In the genomic region with DNA sequence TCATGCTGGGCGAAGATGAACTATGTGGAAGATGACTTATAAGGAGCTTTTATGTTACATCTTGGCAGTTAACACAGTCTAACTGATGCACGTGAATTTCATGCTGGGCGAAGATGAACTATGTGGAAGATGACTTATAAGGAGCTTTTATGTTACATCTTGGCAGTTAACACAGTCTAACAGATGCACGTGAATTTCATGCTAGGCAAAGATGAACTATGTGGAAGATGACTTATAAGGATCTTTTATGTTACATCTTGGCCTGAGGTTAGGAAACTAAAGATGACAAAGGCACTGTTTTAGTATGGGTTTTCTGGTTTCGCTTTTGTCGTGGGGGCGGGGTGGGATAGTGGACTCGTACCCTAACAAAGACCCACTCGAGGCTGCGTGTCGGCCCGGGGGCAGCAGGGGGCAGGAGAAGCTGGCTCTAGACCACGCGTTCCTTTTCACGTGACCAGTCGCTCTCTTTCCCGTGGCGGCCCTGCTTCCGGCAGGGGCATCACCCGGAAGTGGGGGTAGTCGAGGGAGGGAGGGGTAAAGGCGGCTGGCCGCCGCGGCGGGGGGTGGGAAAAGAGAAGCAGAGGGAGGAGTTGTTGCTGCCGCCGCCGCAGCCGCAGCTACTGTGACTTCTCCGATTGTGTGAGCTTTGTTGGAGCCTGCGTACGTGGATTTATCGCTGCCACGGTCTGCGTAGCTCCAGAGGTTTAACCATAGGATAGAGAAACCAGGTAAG, we compare ENCODE assay signal across 1 cellular context.
TF ChIP-seq lines count a peak whose summit lies in the region.

A gene (plus strand): TSS at position 586 of the 733 bp plus-strand sequence. CDS start 60,949 bp downstream, outside the sequence.

TF ChIP-seq in A549, 52 proteins besides CTCF, POLR2A, EP300 and RAD21 (continued from another document):
- TF ChIP-seq ZSCAN20 (CRISPR knock-in tag; IDR thresholded peaks at IDR 0.05) = no peak
- TF ChIP-seq GATA3 (IDR thresholded peaks at IDR 0.05; ENCODE audit: borderline replicate concordance) = no peak
- no peak for TF ChIP-seq TFCP2L1 (CRISPR knock-in tag; IDR thresholded peaks at IDR 0.05)
- no peak for TF ChIP-seq HOXB5 (CRISPR knock-in tag; IDR thresholded peaks at IDR 0.05)
- TF ChIP-seq NFE2L2 (conservative IDR thresholded peaks at IDR 0.05; ENCODE audit: low read length) = no peak
- TF ChIP-seq FOSB (CRISPR knock-in tag; IDR thresholded peaks at IDR 0.05) = no peak
- TF ChIP-seq SMC3 (IDR thresholded peaks at IDR 0.05) = peak; percentile 89
- TF ChIP-seq NR3C1 (IDR thresholded peaks at IDR 0.05) = no peak
- TF ChIP-seq ZNF302 (CRISPR knock-in tag; IDR thresholded peaks at IDR 0.05) = no peak
- no peak for TF ChIP-seq JUNB (IDR thresholded peaks at IDR 0.05)
- no peak for TF ChIP-seq RFX5 (IDR thresholded peaks at IDR 0.05)
- no peak for TF ChIP-seq CHD4 (IDR thresholded peaks at IDR 0.05; ENCODE audit: borderline replicate concordance)
- no peak for TF ChIP-seq FOXS1 (CRISPR knock-in tag; IDR thresholded peaks at IDR 0.05)
- TF ChIP-seq, protein P1, sequence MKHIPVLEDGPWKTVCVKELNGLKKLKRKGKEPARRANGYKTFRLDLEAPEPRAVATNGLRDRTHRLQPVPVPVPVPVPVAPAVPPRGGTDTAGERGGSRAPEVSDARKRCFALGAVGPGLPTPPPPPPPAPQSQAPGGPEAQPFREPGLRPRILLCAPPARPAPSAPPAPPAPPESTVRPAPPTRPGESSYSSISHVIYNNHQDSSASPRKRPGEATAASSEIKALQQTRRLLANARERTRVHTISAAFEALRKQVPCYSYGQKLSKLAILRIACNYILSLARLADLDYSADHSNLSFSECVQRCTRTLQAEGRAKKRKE (CRISPR knock-in tag; IDR thresholded peaks at IDR 0.05; ENCODE audit: low read depth) = no peak
- no peak for TF ChIP-seq PHF8 (IDR thresholded peaks at IDR 0.05; ENCODE audit: borderline replicate concordance, low read depth)
- no peak for TF ChIP-seq KDM1A (IDR thresholded peaks at IDR 0.05; ENCODE audit: low read depth)
- TF ChIP-seq, protein P2, sequence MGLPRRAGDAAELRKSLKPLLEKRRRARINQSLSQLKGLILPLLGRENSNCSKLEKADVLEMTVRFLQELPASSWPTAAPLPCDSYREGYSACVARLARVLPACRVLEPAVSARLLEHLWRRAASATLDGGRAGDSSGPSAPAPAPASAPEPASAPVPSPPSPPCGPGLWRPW (IDR thresholded peaks at IDR 0.05) = no peak
- TF ChIP-seq POLR2AphosphoS2 (conservative IDR thresholded peaks at IDR 0.05; ENCODE audit: low read length) = no peak
- peak; percentile 67 for TF ChIP-seq BHLHE40 (IDR thresholded peaks at IDR 0.05; ENCODE audit: low read depth, low read length)
- TF ChIP-seq, protein P3, sequence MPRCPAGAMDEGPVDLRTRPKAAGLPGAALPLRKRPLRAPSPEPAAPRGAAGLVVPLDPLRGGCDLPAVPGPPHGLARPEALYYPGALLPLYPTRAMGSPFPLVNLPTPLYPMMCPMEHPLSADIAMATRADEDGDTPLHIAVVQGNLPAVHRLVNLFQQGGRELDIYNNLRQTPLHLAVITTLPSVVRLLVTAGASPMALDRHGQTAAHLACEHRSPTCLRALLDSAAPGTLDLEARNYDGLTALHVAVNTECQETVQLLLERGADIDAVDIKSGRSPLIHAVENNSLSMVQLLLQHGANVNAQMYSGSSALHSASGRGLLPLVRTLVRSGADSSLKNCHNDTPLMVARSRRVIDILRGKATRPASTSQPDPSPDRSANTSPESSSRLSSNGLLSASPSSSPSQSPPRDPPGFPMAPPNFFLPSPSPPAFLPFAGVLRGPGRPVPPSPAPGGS (IDR thresholded peaks at IDR 0.05) = no peak
- no peak for TF ChIP-seq RARB (CRISPR knock-in tag; IDR thresholded peaks at IDR 0.05)
- TF ChIP-seq, protein P4, sequence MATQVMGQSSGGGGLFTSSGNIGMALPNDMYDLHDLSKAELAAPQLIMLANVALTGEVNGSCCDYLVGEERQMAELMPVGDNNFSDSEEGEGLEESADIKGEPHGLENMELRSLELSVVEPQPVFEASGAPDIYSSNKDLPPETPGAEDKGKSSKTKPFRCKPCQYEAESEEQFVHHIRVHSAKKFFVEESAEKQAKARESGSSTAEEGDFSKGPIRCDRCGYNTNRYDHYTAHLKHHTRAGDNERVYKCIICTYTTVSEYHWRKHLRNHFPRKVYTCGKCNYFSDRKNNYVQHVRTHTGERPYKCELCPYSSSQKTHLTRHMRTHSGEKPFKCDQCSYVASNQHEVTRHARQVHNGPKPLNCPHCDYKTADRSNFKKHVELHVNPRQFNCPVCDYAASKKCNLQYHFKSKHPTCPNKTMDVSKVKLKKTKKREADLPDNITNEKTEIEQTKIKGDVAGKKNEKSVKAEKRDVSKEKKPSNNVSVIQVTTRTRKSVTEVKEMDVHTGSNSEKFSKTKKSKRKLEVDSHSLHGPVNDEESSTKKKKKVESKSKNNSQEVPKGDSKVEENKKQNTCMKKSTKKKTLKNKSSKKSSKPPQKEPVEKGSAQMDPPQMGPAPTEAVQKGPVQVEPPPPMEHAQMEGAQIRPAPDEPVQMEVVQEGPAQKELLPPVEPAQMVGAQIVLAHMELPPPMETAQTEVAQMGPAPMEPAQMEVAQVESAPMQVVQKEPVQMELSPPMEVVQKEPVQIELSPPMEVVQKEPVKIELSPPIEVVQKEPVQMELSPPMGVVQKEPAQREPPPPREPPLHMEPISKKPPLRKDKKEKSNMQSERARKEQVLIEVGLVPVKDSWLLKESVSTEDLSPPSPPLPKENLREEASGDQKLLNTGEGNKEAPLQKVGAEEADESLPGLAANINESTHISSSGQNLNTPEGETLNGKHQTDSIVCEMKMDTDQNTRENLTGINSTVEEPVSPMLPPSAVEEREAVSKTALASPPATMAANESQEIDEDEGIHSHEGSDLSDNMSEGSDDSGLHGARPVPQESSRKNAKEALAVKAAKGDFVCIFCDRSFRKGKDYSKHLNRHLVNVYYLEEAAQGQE (IDR thresholded peaks at IDR 0.05) = no peak
- TF ChIP-seq ZC3H11A (IDR thresholded peaks at IDR 0.05) = no peak
- TF ChIP-seq JUN (IDR thresholded peaks at IDR 0.05) = peak in 1 of 2 experiments; percentile 59; a peak in 1 of 5 replicates
- TF ChIP-seq, protein P5, sequence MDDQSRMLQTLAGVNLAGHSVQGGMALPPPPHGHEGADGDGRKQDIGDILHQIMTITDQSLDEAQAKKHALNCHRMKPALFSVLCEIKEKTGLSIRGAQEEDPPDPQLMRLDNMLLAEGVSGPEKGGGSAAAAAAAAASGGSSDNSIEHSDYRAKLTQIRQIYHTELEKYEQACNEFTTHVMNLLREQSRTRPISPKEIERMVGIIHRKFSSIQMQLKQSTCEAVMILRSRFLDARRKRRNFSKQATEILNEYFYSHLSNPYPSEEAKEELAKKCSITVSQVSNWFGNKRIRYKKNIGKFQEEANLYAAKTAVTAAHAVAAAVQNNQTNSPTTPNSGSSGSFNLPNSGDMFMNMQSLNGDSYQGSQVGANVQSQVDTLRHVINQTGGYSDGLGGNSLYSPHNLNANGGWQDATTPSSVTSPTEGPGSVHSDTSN (IDR thresholded peaks at IDR 0.05) = no peak
- TF ChIP-seq CHD2 (IDR thresholded peaks at IDR 0.05; ENCODE audit: low read length, partially characterized antibody) = no peak
TF ChIP-seq in A549: peak in this region for 7.
